ENCODE assay signal across 1 cellular context in the genomic region with DNA sequence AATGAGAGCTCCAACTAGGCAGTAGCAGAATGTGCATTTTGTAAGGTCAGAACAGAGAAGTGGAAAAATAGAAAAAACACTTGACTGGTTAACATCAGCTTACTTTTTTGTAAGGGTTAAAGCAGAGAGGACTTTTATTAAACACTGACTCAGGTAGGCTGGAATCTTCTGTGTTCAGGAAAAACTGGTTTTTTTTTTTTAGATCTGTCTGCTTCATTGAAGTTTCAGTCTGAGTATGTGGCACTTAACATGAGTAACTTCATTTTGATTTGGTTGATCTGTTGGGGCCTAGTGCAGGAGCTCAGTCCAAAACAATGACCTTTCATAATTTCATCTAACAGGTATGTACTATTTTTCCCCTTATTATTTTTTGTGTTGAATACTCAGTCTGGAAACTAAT.
TF ChIP-seq lines count a peak whose summit lies in the region.

No MANE protein-coding gene starts in this region.

TF ChIP-seq in GM12878, 131 proteins besides CTCF, POLR2A, EP300 and RAD21 (continued from another document):
- TF ChIP-seq BCLAF1 (IDR thresholded peaks at IDR 0.05): no peak
TF ChIP-seq in GM12878: peak in this region for 0.
